ENCODE assay signal across 8 cellular contexts in genomic region chr22:41832553-41833368, GRCh38. TPM values are rescaled to one million over a fixed set of nuclear protein-coding genes. Genes with fewer than 3 reads are reported as not detected.
DNase-seq lines count a peak whose midpoint lies in the region; ATAC-seq, FAIRE-seq and TF ChIP-seq lines count a peak whose summit lies in the region.

Gene SREBF2 (plus strand): TSS chr22:41833105. CDS start chr22:41833271, 166 bp downstream.

- no peaks in the 10 kb centered on the region for H3K27me3 ChIP-seq in keratinocyte (ENCODE audit: control insufficient read depth, extremely low read depth, insufficient read depth, low read length)

- peak; percentile 87 for FAIRE-seq in keratinocyte (lab: Jason Lieb, UNC)

- H3K4me1 ChIP-seq in keratinocyte (ENCODE audit: control insufficient read depth, extremely low read depth, insufficient read depth, low read length), result peaks cover 37% of the 10 kb centered on the region

- H3K9ac ChIP-seq in keratinocyte (ENCODE audit: control insufficient read depth, extremely low read depth, insufficient read depth, low read length), result peak within 1 kb of the TSS; percentile 90

- peaks cover 40% of the 10 kb centered on the region for H3K79me2 ChIP-seq in keratinocyte (ENCODE audit: control insufficient read depth, insufficient read depth, low read length)

- H3K9me3 ChIP-seq in keratinocyte (ENCODE audit: control insufficient read depth, low read depth, low read length), result no peaks in the 10 kb centered on the region

- peak; percentile 89 for TF ChIP-seq POLR2A in GM19099 (IDR thresholded peaks at IDR 0.05; ENCODE audit: extremely low read depth, insufficient read length, low read depth)

- H2AFZ ChIP-seq in keratinocyte (ENCODE audit: control insufficient read depth, low read length), result peak within 1 kb of the TSS; percentile 73

- ATAC-seq in HG03432 (IDR thresholded peaks at IDR 0.05; ENCODE audit: unreplicated experiment), result peak; percentile 84

- peak within 1 kb of the TSS; percentile 98 for H3K4me2 ChIP-seq in keratinocyte (ENCODE audit: control insufficient read depth, extremely low read depth, insufficient read depth, low read depth, low read length)

- H3K27ac ChIP-seq in keratinocyte (ENCODE audit: control insufficient read depth, insufficient read depth, low read length), result peak within 1 kb of the TSS; percentile 98

- TF ChIP-seq CTCF in keratinocyte (optimal IDR thresholded peaks at IDR 0.05 in 1 of 3, IDR thresholded peaks at IDR 0.05 in 1 of 3, conservative IDR thresholded peaks at IDR 0.05 in 1 of 3; ENCODE audit: extremely low read depth in 1 of 3, insufficient read depth in 2 of 3, low read length in 3 of 3), result peak in 1 of 3 experiments; percentile 38

- dilution Hi-C loops in keratinocyte (cut with MboI; ENCODE audit: extremely low pct_ligation_motif_present, low sequenced_read_pairs), result no loop called here

- H3K4me3 ChIP-seq in keratinocyte (ENCODE audit: control insufficient read depth in 2 of 3, extremely low read depth in 1 of 3, insufficient read depth in 2 of 3, low read depth in 1 of 3, low read length in 3 of 3), result peak within 1 kb of the TSS; percentile 88 to 90 (median 90)

- H4K20me1 ChIP-seq in keratinocyte (ENCODE audit: control insufficient read depth, extremely low read depth, insufficient read depth, low read length), result no peaks in the 10 kb centered on the region

- peaks cover 0 to 15% of the 10 kb centered on the region in 2 experiments for H3K36me3 ChIP-seq in keratinocyte (ENCODE audit: control insufficient read depth in 2 of 2, extremely low read depth in 1 of 2, insufficient read depth in 2 of 2, low read length in 2 of 2)

- H3K9me1 ChIP-seq in keratinocyte (ENCODE audit: control insufficient read depth, extremely low read depth, insufficient read depth, low read length), result no peaks in the 10 kb centered on the region

- DNase-seq in Ammon's horn (ENCODE audit: low spot score), result peak; percentile 100
- DNase-seq in NCI-H510A (lab: John Stamatoyannopoulos, UW), result peak; percentile 96
- peak; percentile 98 for DNase-seq in activated CD4-positive, alpha-beta T cell treated with anti-CD3 and anti-CD28 coated beads for 1 hour
- peak; percentile 98 for DNase-seq in cerebellum (ENCODE audit: low spot score)
- peak; percentile 99 for DNase-seq in keratinocyte (ENCODE audit: low read depth, low spot score)
- DNase-seq in stimulated activated CD4-positive, alpha-beta T cell treated with anti-CD3 and anti-CD28 coated beads, Interleukin-15, amount 100 ng/mL, for 1 hour (ENCODE audit: low read depth in 1 of 2, low spot score in 1 of 2), result peak; percentile 97 to 98

RNA-seq across cellular contexts. Expression of gene SREBF2, which starts in this region (rescaled TPM):
- 73.8 TPM for total RNA-seq in cerebellum
- polyA plus RNA-seq in keratinocyte, result 57.5 to 68.4 TPM (median 58.4 TPM) in 3 replicates
- polyA plus RNA-seq in keratinocyte (2011; ENCODE audit: low read depth), result 19.2 TPM
- polyA plus RNA-seq in keratinocyte (2011; cell fraction: cytosol; rRNA removed), result 52.9 and 60.9 TPM in 2 replicates
- 147 and 198 TPM in 2 replicates for polyA plus RNA-seq in keratinocyte (2011; cell fraction: nucleus; rRNA removed)
- 66.7 and 92.1 TPM in 2 replicates for polyA plus RNA-seq in keratinocyte (2012; ENCODE audit: low replicate concordance)
- 107 to 195 TPM (median 126 TPM) in 3 replicates for polyA minus RNA-seq in keratinocyte
- 85.4 TPM for polyA minus RNA-seq in keratinocyte (2011; cell fraction: cytosol; rRNA and poly(A)+ RNA removed)
- polyA minus RNA-seq in keratinocyte (2011; cell fraction: nucleus; rRNA and poly(A)+ RNA removed), result 171 and 181 TPM in 2 replicates

Comparison
In these comparisons a context has a peak if more than half of its experiments do, and no peak if none do; other contexts are left out.
1. Peak in every context shown above with its lines: DNase-seq, ATAC-seq, H3K4me3 ChIP-seq and H3K27ac ChIP-seq.